ENCODE assay signal across 11 cellular contexts in the genomic region with DNA sequence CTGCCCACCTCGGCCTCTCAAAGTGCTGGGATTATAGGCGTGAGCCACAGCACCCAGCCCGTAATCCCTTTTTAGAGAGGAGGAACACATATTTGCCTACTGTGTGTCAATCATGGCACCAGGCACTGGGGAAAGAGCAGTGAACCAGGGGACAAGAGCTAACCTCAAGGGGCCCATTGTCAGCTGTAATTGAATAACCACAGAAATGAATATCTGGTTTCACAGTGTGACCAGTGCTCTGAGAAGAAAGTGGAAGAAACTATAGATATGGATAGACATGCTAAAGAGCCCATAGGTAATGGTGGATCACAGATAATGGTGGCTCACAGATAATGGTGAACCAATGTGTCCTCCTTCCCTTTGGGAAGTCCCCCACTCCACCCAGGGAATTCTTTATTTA. TPM values are rescaled to one million over a fixed set of nuclear protein-coding genes. Genes with fewer than 3 reads are reported as not detected.
DNase-seq lines count a peak whose midpoint lies in the region; ATAC-seq and TF ChIP-seq lines count a peak whose summit lies in the region.
"Had no signal": no experiment of that assay in that cellular context is flagged by ENCODE, and none has a peak within 500 bp of the region (broad histone marks: within the 10 kb centered on the region; RNA-seq: fewer than 3 reads in every experiment).

No MANE protein-coding gene starts in this region.

- H2AFZ ChIP-seq in mammary epithelial cell (ENCODE audit: low read depth, low read length): peak overlapping the region; percentile 35

- H3K36me3 Mint-ChIP-seq in type B pancreatic cell (no peaks in the 10 kb centered on the region), T-cell (no peaks in the 10 kb centered on the region)

- dilution Hi-C loops in mammary epithelial cell (cut with HindIII; ENCODE audit: low sequenced_read_pairs): no loop called here

- intact Hi-C loops in mammary epithelial cell (cut with micrococcal nuclease): no loop called here
- intact Hi-C loops in aorta (cut with DNase I): no loop called here

- no peaks in the 10 kb centered on the region for H3K79me2 ChIP-seq in mammary epithelial cell (ENCODE audit: insufficient read depth, low read length)

- H3K9me3 ChIP-seq in mammary epithelial cell (replicated peaks; ENCODE audit: insufficient read depth, low read length) (no peaks in the 10 kb centered on the region), aorta (ENCODE audit: control insufficient read depth, low read length) (no peaks in the 10 kb centered on the region)

- H3K27ac ChIP-seq in mammary epithelial cell (ENCODE audit: insufficient read depth, low read depth, low read length) (no peak overlapping the region), aorta (ENCODE audit: low read depth in 1 of 2, low read length in 2 of 2) (no peak overlapping the region)

- 100% methylated on average over 2 of the region's 3 CpGs for WGBS in mammary epithelial cell (ENCODE audit: low coverage, missing lambda C conversion rate)
- 94 to 97% methylated on average over 3 of the region's 3 CpGs for WGBS in aorta, 2 donors

- ATAC-seq in GM18861 (IDR thresholded peaks at IDR 0.05; ENCODE audit: unreplicated experiment) (peak; percentile 90), GM21717 (IDR thresholded peaks at IDR 0.05; ENCODE audit: unreplicated experiment) (peak; percentile 62), HG03469 (IDR thresholded peaks at IDR 0.05; ENCODE audit: unreplicated experiment) (peak; percentile 90), aorta (ENCODE audit: low FRiP score) (no peak), T-cell (replicated peaks in 1 of 4) (no peak)

- TF ChIP-seq CTCF in mammary epithelial cell (conservative IDR thresholded peaks at IDR 0.05 in 1 of 2, IDR thresholded peaks at IDR 0.05 in 1 of 2; ENCODE audit: extremely low read depth in 1 of 2, insufficient read depth in 1 of 2, low read depth in 1 of 2, low read length in 2 of 2): no peak
- no peak for TF ChIP-seq CTCF in type B pancreatic cell (conservative IDR thresholded peaks at IDR 0.05)

- CTCF ChIA-PET in mammary epithelial cell (lab: Charles Lee; ENCODE audit: low non-redundant PET): no interaction called here
- CTCF ChIA-PET in T-cell (lab: Charles Lee): no interaction called here

- H3K27me3 ChIP-seq in mammary epithelial cell (ENCODE audit: insufficient read depth, low read length) (no peaks in the 10 kb centered on the region), aorta (ENCODE audit: control insufficient read depth in 1 of 2, insufficient read depth in 2 of 2, low read length in 1 of 2) (no peaks in the 10 kb centered on the region)

- H3K4me3 Mint-ChIP-seq in type B pancreatic cell: no peak overlapping the region
- no peak overlapping the region for H3K4me3 Mint-ChIP-seq in T-cell

- H3K9me3 Mint-ChIP-seq in type B pancreatic cell: no peaks in the 10 kb centered on the region
- no peaks in the 10 kb centered on the region for H3K9me3 Mint-ChIP-seq in T-cell

- in situ Hi-C loops in mammary epithelial cell (cut with MboI; ENCODE audit: low sequenced_read_pairs in 2 of 2): no loop called here

- BruUV-seq in mammary epithelial cell (replicated peaks; lab: Mats Ljungman, UMichigan): no TSS peak

- H3K27me3 Mint-ChIP-seq in type B pancreatic cell: no peaks in the 10 kb centered on the region
- H3K27me3 Mint-ChIP-seq in T-cell: no peaks in the 10 kb centered on the region

- H3K9ac ChIP-seq in mammary epithelial cell (ENCODE audit: insufficient read depth, low read length): no peak overlapping the region

- H3K4me3 ChIP-seq in mammary epithelial cell (replicated peaks in 1 of 3; ENCODE audit: insufficient read depth in 1 of 3, low read depth in 2 of 3, low read length in 3 of 3) (no peak overlapping the region), aorta (ENCODE audit: low read length in 2 of 2) (no peak overlapping the region)

- H3K36me3 ChIP-seq in mammary epithelial cell (ENCODE audit: insufficient read depth, low read length): no peaks in the 10 kb centered on the region
- no peaks in the 10 kb centered on the region for H3K36me3 ChIP-seq in aorta (ENCODE audit: control insufficient read depth in 1 of 2, insufficient read depth in 2 of 2, low read length in 1 of 2)

- POLR2A ChIA-PET in T-cell (lab: Charles Lee): no interaction called here

- no peaks in the 10 kb centered on the region for H4K20me1 ChIP-seq in mammary epithelial cell (ENCODE audit: insufficient read depth, low read length)

- H3K4me1 Mint-ChIP-seq in type B pancreatic cell (ENCODE audit: unreplicated experiment): peaks cover 15% of the 10 kb centered on the region
- no peaks in the 10 kb centered on the region for H3K4me1 Mint-ChIP-seq in T-cell

- H3K4me2 ChIP-seq in mammary epithelial cell (ENCODE audit: insufficient read depth, low read depth, low read length): no peak overlapping the region

- H3K4me1 ChIP-seq in mammary epithelial cell (ENCODE audit: insufficient read depth, low read length): peaks cover 8% of the 10 kb centered on the region
- no peaks in the 10 kb centered on the region for H3K4me1 ChIP-seq in aorta (ENCODE audit: control insufficient read depth in 1 of 2, insufficient read depth in 2 of 2, low read length in 2 of 2)

- H3K27ac Mint-ChIP-seq in type B pancreatic cell: no peak overlapping the region
- H3K27ac Mint-ChIP-seq in T-cell: no peak overlapping the region

- DNase-seq in mammary epithelial cell (no peak), middle frontal gyrus (ENCODE audit: extremely low spot score, low spot score) (no peak), aorta (no peak), type B pancreatic cell (ENCODE audit: extremely low spot score, unreplicated experiment) (no peak), T-cell (no peak)
- DNase-seq: H7, left cardiac atrium had no signal

RNA-seq across cellular contexts. Expression of a gene that starts 8.6 kb away (rescaled TPM):
- 10 to 100 TPM in 1 of 2 donors, 1 to 10 TPM in 1; 7.2 to 11.1 TPM for total RNA-seq in mammary epithelial cell
- polyA plus RNA-seq in mammary epithelial cell: 23.2 TPM
- polyA minus RNA-seq in mammary epithelial cell: 18.1 TPM
- total RNA-seq in aorta: 1 to 10 TPM; 1.7 to 2.0 TPM
- polyA plus RNA-seq in aorta: 1 to 10 TPM in 1 of 2 donors, under 1 TPM in 1; 0.05 to 1.0 TPM
- total RNA-seq in type B pancreatic cell (ENCODE audit: low replicate concordance): 1.2 and 2.8 TPM in 2 replicates
- total RNA-seq in T-cell: under 1 TPM in 3 of 5 donors, not detected in 2; 0.18 to 0.30 (median 0.23) TPM

RNA-seq across cellular contexts. Expression of a gene that starts 32.0 kb away (rescaled TPM):
- total RNA-seq in mammary epithelial cell: not detected
- not detected for polyA plus RNA-seq in mammary epithelial cell
- not detected for polyA minus RNA-seq in mammary epithelial cell
- 1 to 10 TPM in 1 of 2 donors, not detected in 1; 2.7 TPM for total RNA-seq in aorta
- polyA plus RNA-seq in aorta: 1 to 10 TPM in 1 of 2 donors, not detected in 1; 1.4 TPM
- not detected in 2 replicates for total RNA-seq in type B pancreatic cell (ENCODE audit: low replicate concordance)
- total RNA-seq in T-cell: not detected
- total RNA-seq: frontal cortex, H7 had no signal

RNA-seq across cellular contexts. Expression of a gene that starts 37.2 kb away (rescaled TPM):
- total RNA-seq in mammary epithelial cell: 10 to 100 TPM; 25.0 to 28.0 TPM
- polyA plus RNA-seq in mammary epithelial cell: 15.7 TPM
- 28.7 TPM for polyA minus RNA-seq in mammary epithelial cell
- 10 to 100 TPM; 25.4 to 40.2 TPM for total RNA-seq in aorta
- 10 to 100 TPM; 11.6 to 37.1 TPM for polyA plus RNA-seq in aorta
- total RNA-seq in type B pancreatic cell (ENCODE audit: low replicate concordance): 27.1 and 46.3 TPM in 2 replicates
- total RNA-seq in T-cell: 10 to 100 TPM; 57.5 to 79.2 (median 62.6) TPM

RNA-seq across cellular contexts. Expression of a gene that starts 48.0 kb away (rescaled TPM):
- total RNA-seq in mammary epithelial cell (100 to 1,000 TPM; 108 to 209 TPM), aorta (100 to 1,000 TPM; 105 to 154 TPM), type B pancreatic cell (ENCODE audit: low replicate concordance) (233 and 240 TPM in 2 replicates), T-cell (10 to 100 TPM; 40.8 to 93.8 (median 88.1) TPM)
- polyA plus RNA-seq in mammary epithelial cell (165 TPM), aorta (100 to 1,000 TPM; 138 to 174 TPM)
- polyA minus RNA-seq in mammary epithelial cell: 11.5 TPM

Comparison
In these comparisons a context has a peak if more than half of its experiments do, and no peak if none do; other contexts are left out.
1. ATAC-seq: peak in GM18861 (single experiment), GM21717 (single experiment) and HG03469 (single experiment); none in aorta (single experiment) and T-cell (0 of 4).